In genomic region chr17:7122386-7122785, GRCh38 we compare ENCODE assay signal across 1 cellular context.
TF ChIP-seq lines count a peak whose summit lies in the region.

No MANE protein-coding gene starts in this region.

TF ChIP-seq in SK-N-SH, 30 proteins besides CTCF, POLR2A, EP300 and RAD21:
- TF ChIP-seq SIN3A (IDR thresholded peaks at IDR 0.05; ENCODE audit: borderline replicate concordance, low read depth, low read length) = no peak
- no peak for TF ChIP-seq FOXM1 (IDR thresholded peaks at IDR 0.05; ENCODE audit: low read depth)
TF ChIP-seq in SK-N-SH: peak in this region for 0.
